11 cellular contexts compared by ENCODE assay signal in genomic region chr7:12062062-12062461, GRCh38.
DNase-seq lines count a peak whose midpoint lies in the region; ATAC-seq and TF ChIP-seq lines count a peak whose summit lies in the region.
"Had no signal": no experiment of that assay in that cellular context is flagged by ENCODE, and none has a peak within 500 bp of the region (broad histone marks: within the 10 kb centered on the region; RNA-seq: fewer than 3 reads in every experiment).

No MANE protein-coding gene starts in this region.

- H3K27ac ChIP-seq in SK-N-SH (ENCODE audit: low read depth in 2 of 2, low read length in 1 of 2), result no peak overlapping the region

- H3K4me2 ChIP-seq in SK-N-SH, result no peak overlapping the region

- TF ChIP-seq EP300 in SK-N-SH (IDR thresholded peaks at IDR 0.05; ENCODE audit: borderline replicate concordance in 1 of 2, low read depth in 1 of 2, low read length in 1 of 2), result no peak

- H3K36me3 ChIP-seq in SK-N-SH (replicated peaks in 1 of 2; ENCODE audit: control insufficient read depth in 1 of 2, insufficient read depth in 2 of 2, low read length in 1 of 2), result no peaks in the 10 kb centered on the region

- CTCF ChIA-PET in SK-N-SH (lab: Yijun Ruan, JAX), result interaction anchor here (0.7 to 8.3 kb wide), 5 partner anchors 11 to 428 kb away, joined by 3 to 52 read pairs (median 4); no protein-coding TSS in a partner anchor

- H3K27me3 ChIP-seq in SK-N-SH (ENCODE audit: insufficient read depth), result no peaks in the 10 kb centered on the region

- peaks cover 0 to 4% of the 10 kb centered on the region in 2 experiments; a peak in 1 of 4 replicates for H3K4me1 ChIP-seq in SK-N-SH (ENCODE audit: control insufficient read depth in 1 of 2, insufficient read depth in 2 of 2, low read depth in 1 of 2, low read length in 1 of 2)

- ATAC-seq in stimulated activated naive CD8-positive, alpha-beta T cell treated with anti-CD3 and anti-CD28 coated beads, Interleukin-15, Interleukin-2, amounts not matched to agents 100 U/mL and 50 U/mL, for 24 hours, result no peak

- H4K20me1 ChIP-seq in SK-N-SH (ENCODE audit: insufficient read depth), result no peaks in the 10 kb centered on the region

- H3K9ac ChIP-seq in SK-N-SH, result no peak overlapping the region

- H3K9me3 ChIP-seq in SK-N-SH, result peaks cover 1% of the 10 kb centered on the region; the same call in 1 of the 2 replicates

- H3K4me3 ChIP-seq in SK-N-SH (ENCODE audit: low read depth in 2 of 2, low read length in 1 of 2), result no peak overlapping the region

- no peaks in the 10 kb centered on the region for H3K9me2 ChIP-seq in SK-N-SH

- no peaks in the 10 kb centered on the region for H3F3A ChIP-seq in SK-N-SH (replicated peaks; ENCODE audit: insufficient read depth)

- peak; percentile 57 for TF ChIP-seq CTCF in SK-N-SH (IDR thresholded peaks at IDR 0.05)

- POLR2A ChIA-PET in SK-N-SH (lab: Yijun Ruan, JAX), result no interaction called here

- DNase-seq in DMS53 (lab: John Stamatoyannopoulos, UW), result peak; percentile 52
- DNase-seq in H4 (ENCODE audit: low spot score), result peak; percentile 40
- no peak for DNase-seq in SK-N-SH
- peak; percentile 21 for DNase-seq in iPS-NIHi11 (ENCODE audit: low spot score)
- DNase-seq in HCEC 1CT, result no peak
- no peak for DNase-seq in ecto neural progenitor cell (ENCODE audit: low spot score)
- DNase-seq in NCI-H2029 treated with DMSO at 0.1 percent for 48 hours (lab: John Stamatoyannopoulos, UW), result no peak
- no peak for DNase-seq in stimulated activated naive CD8-positive, alpha-beta T cell treated with anti-CD3 and anti-CD28 coated beads, Interleukin-15, Interleukin-2, amounts not matched to agents 100 U/mL and 50 U/mL, for 24 hours
- DNase-seq: activated T-cell treated with anti-CD3 and anti-CD28 coated beads for 4 hours, NCI-H2171, nucleus accumbens had no signal

- TF ChIP-seq RAD21 in SK-N-SH (IDR thresholded peaks at IDR 0.05; ENCODE audit: low read length), result no peak

- H3K79me2 ChIP-seq in SK-N-SH (ENCODE audit: insufficient read depth), result no peaks in the 10 kb centered on the region

- no peak overlapping the region for H2AFZ ChIP-seq in SK-N-SH (ENCODE audit: low read depth)

TF ChIP-seq in SK-N-SH, 30 proteins besides CTCF, POLR2A, EP300 and RAD21:
- no peak for TF ChIP-seq TEAD4 (IDR thresholded peaks at IDR 0.05; ENCODE audit: borderline replicate concordance, insufficient read depth)
- TF ChIP-seq TCF12 (IDR thresholded peaks at IDR 0.05), result no peak
- TF ChIP-seq YY1 (IDR thresholded peaks at IDR 0.05; ENCODE audit: low read depth), result no peak
- no peak for TF ChIP-seq USF2 (IDR thresholded peaks at IDR 0.05; ENCODE audit: borderline replicate concordance, low read depth, low read length)
- TF ChIP-seq ZBTB33 (IDR thresholded peaks at IDR 0.05; ENCODE audit: borderline replicate concordance, low read depth), result no peak
- TF ChIP-seq FOSL2 (IDR thresholded peaks at IDR 0.05; ENCODE audit: borderline replicate concordance, low read depth), result no peak
- no peak for TF ChIP-seq EZH2phosphoT487 (IDR thresholded peaks at IDR 0.05; ENCODE audit: borderline replicate concordance, low read depth)
- no peak for TF ChIP-seq SIN3A (IDR thresholded peaks at IDR 0.05; ENCODE audit: borderline replicate concordance, low read depth, low read length)
- TF ChIP-seq USF1 (IDR thresholded peaks at IDR 0.05; ENCODE audit: borderline replicate concordance, low read depth), result no peak
- no peak for TF ChIP-seq RXRA (IDR thresholded peaks at IDR 0.05; ENCODE audit: borderline replicate concordance, low read depth)
- no peak for TF ChIP-seq RCOR1 (IDR thresholded peaks at IDR 0.05; ENCODE audit: low read length)
- no peak for TF ChIP-seq MAX (IDR thresholded peaks at IDR 0.05; ENCODE audit: low read depth)

Comparison
In these comparisons a context has a peak if more than half of its experiments do, and no peak if none do; other contexts are left out.
1. DNase-seq: peak in DMS53 (single experiment), H4 (single experiment) and iPS-NIHi11 (single experiment); none in SK-N-SH (single experiment), HCEC 1CT (single experiment), ecto neural progenitor cell (single experiment), NCI-H2029 treated with DMSO at 0.1 percent for 48 hours (single experiment) and stimulated activated naive CD8-positive, alpha-beta T cell treated with anti-CD3 and anti-CD28 coated beads, Interleukin-15, Interleukin-2, amounts not matched to agents 100 U/mL and 50 U/mL, for 24 hours (single experiment).